Comparison of ENCODE assay signal across 9 cellular contexts in genomic region chr7:129664029-129665012, GRCh38. TPM values are rescaled to one million over a fixed set of nuclear protein-coding genes. Genes with fewer than 3 reads are reported as not detected.
A peak's percentile ranks its signal among the peaks of the same experiment; 100 is the strongest.
DNase-seq lines count a peak whose midpoint lies in the region; ATAC-seq, FAIRE-seq and TF ChIP-seq lines count a peak whose summit lies in the region.
"Had no signal": no experiment of that assay in that cellular context is flagged by ENCODE, and none has a peak within 500 bp of the region (broad histone marks: within the 10 kb centered on the region; RNA-seq: fewer than 3 reads in every experiment).

No MANE protein-coding gene starts in this region.

- H3K27ac Mint-ChIP-seq in GM23338 = peak overlapping the region; percentile 41
- no peak overlapping the region for H3K27ac Mint-ChIP-seq in activated CD4-positive, alpha-beta memory T cell treated with anti-CD3 and anti-CD28 coated beads, Interleukin-2, amount 10 ng/mL, durations not matched to agents 7 days and 5 days
- H3K27ac Mint-ChIP-seq: memory B cell had no signal

- no peaks in the 10 kb centered on the region for H3K27me3 Mint-ChIP-seq in GM23338 (ENCODE audit: insufficient read depth, low read depth, poor library complexity)
- no peaks in the 10 kb centered on the region for H3K27me3 Mint-ChIP-seq in activated CD4-positive, alpha-beta memory T cell treated with anti-CD3 and anti-CD28 coated beads, Interleukin-2, amount 10 ng/mL, durations not matched to agents 7 days and 5 days
- H3K27me3 Mint-ChIP-seq: memory B cell had no signal

- H2AFZ ChIP-seq in GM23338 = no peak overlapping the region
- H2AFZ ChIP-seq in K562 (ENCODE audit: low read depth, low read length) = no peak overlapping the region

- peak; percentile 73 for FAIRE-seq in K562 (lab: Jason Lieb, UNC)

- no peak for DNase-seq in BE2C
- peak; percentile 66 for DNase-seq in GM23338 (ENCODE audit: low spot score)
- DNase-seq in NCI-H226 = peak; percentile 42
- DNase-seq in K562 (ENCODE audit: extremely low read depth in 1 of 4, low spot score in 3 of 4) = peak; percentile 56 to 76 (median 65)
- DNase-seq in left kidney (ENCODE audit: low read depth, low spot score) = peak; percentile 69
- no peak for DNase-seq in activated CD4-positive, alpha-beta memory T cell treated with anti-CD3 and anti-CD28 coated beads, Interleukin-2, amount 10 ng/mL, durations not matched to agents 7 days and 5 days

- H3K9me3 ChIP-seq in BE2C (no peaks in the 10 kb centered on the region), K562 (replicated peaks; ENCODE audit: control insufficient read depth, insufficient read depth, low read depth, low read length) (peaks cover 18% of the 10 kb centered on the region)

- intact Hi-C loops in K562 (cut with micrococcal nuclease) = loop anchor here (1.0 kb wide), 3 partner anchors 161 to 346 kb away; no protein-coding TSS in a partner anchor

- CTCF ChIA-PET in K562 (lab: Yijun Ruan, JAX; ENCODE audit: low intra/inter-chr PET ratio) = interaction anchor here (0.6 to 3.5 kb wide), 6 partner anchors 29 to 1167 kb away, joined by 3 to 82 read pairs (median 12); no protein-coding TSS in a partner anchor
- CTCF ChIA-PET in activated CD4-positive, alpha-beta memory T cell treated with anti-CD3 and anti-CD28 coated beads, Interleukin-2, amount 10 ng/mL, durations not matched to agents 7 days and 5 days (lab: Charles Lee) = interaction anchor here (1.5 to 2.1 kb wide), 3 partner anchors 161 to 347 kb away, joined by 9 to 15 read pairs (median 10); no protein-coding TSS in a partner anchor

- 0 out of 2 replicates have a peak, but pooled peaks cover 5% of the 10 kb centered on the region for H3F3A ChIP-seq in GM23338 (replicated peaks; ENCODE audit: low read depth)

- H3K9me3 Mint-ChIP-seq in GM23338 = peaks cover 47% of the 10 kb centered on the region
- H3K9me3 Mint-ChIP-seq in activated CD4-positive, alpha-beta memory T cell treated with anti-CD3 and anti-CD28 coated beads, Interleukin-2, amount 10 ng/mL, durations not matched to agents 7 days and 5 days = peaks cover 18% of the 10 kb centered on the region

- POLR2A ChIA-PET in K562 (lab: Yijun Ruan, JAX) = interaction anchor here (1.0 kb wide), 1 partner anchor 161 kb away, joined by 3 read pairs; no protein-coding TSS in a partner anchor
- POLR2A ChIA-PET in activated CD4-positive, alpha-beta memory T cell treated with anti-CD3 and anti-CD28 coated beads, Interleukin-2, amount 10 ng/mL, durations not matched to agents 7 days and 5 days (lab: Charles Lee) = no interaction called here

- H3K36me3 ChIP-seq in BE2C (peaks cover 27% of the 10 kb centered on the region), GM23338 (ENCODE audit: insufficient read depth) (peaks cover 35% of the 10 kb centered on the region), K562 (ENCODE audit: control insufficient read depth, insufficient read depth, low read length) (peaks cover 21% of the 10 kb centered on the region; the same call in 2 of the 3 replicates)

- TF ChIP-seq POLR2A in K562 (conservative IDR thresholded peaks at IDR 0.05) = no peak

- TF ChIP-seq EP300 in K562 (IDR thresholded peaks at IDR 0.05; ENCODE audit: low read length) = no peak

- no peaks in the 10 kb centered on the region for H3K27me3 ChIP-seq in BE2C
- H3K27me3 ChIP-seq in GM23338 (ENCODE audit: insufficient read depth) = no peaks in the 10 kb centered on the region
- no peaks in the 10 kb centered on the region for H3K27me3 ChIP-seq in K562 (ENCODE audit: control insufficient read depth in 2 of 2, insufficient read depth in 2 of 2, low read length in 2 of 2)

- H3K4me3 Mint-ChIP-seq in GM23338 = no peak overlapping the region
- H3K4me3 Mint-ChIP-seq in activated CD4-positive, alpha-beta memory T cell treated with anti-CD3 and anti-CD28 coated beads, Interleukin-2, amount 10 ng/mL, durations not matched to agents 7 days and 5 days = no peak overlapping the region
- H3K4me3 Mint-ChIP-seq: memory B cell had no signal

- H3K36me3 Mint-ChIP-seq in GM23338 (ENCODE audit: low read depth) = peaks cover 53% of the 10 kb centered on the region
- peaks cover 38% of the 10 kb centered on the region for H3K36me3 Mint-ChIP-seq in activated CD4-positive, alpha-beta memory T cell treated with anti-CD3 and anti-CD28 coated beads, Interleukin-2, amount 10 ng/mL, durations not matched to agents 7 days and 5 days (ENCODE audit: low read depth)

- peaks cover 13% of the 10 kb centered on the region for H3K4me1 Mint-ChIP-seq in GM23338
- no peaks in the 10 kb centered on the region for H3K4me1 Mint-ChIP-seq in activated CD4-positive, alpha-beta memory T cell treated with anti-CD3 and anti-CD28 coated beads, Interleukin-2, amount 10 ng/mL, durations not matched to agents 7 days and 5 days

- no TSS peak for BruUV-seq in K562 (replicated peaks; lab: Mats Ljungman, UMichigan)

- H3K79me2 ChIP-seq in GM23338 (replicated peaks; ENCODE audit: insufficient read depth) (peaks cover 20% of the 10 kb centered on the region), K562 (ENCODE audit: control insufficient read depth, insufficient read depth, low read length) (no peaks in the 10 kb centered on the region)

- H3K9me1 ChIP-seq in K562 (ENCODE audit: control insufficient read depth, insufficient read depth, low read length) = no peaks in the 10 kb centered on the region

- TF ChIP-seq CTCF in BE2C (IDR thresholded peaks at IDR 0.05; ENCODE audit: low read depth, low read length) (peak; percentile 69), GM23338 (conservative IDR thresholded peaks at IDR 0.05; ENCODE audit: low read depth in 2 of 2) (peak; percentile 65 to 72), K562 (IDR thresholded peaks at IDR 0.05 in 2 of 3, conservative IDR thresholded peaks at IDR 0.05 in 1 of 3; ENCODE audit: insufficient read depth in 2 of 3, low read depth in 1 of 3, low read length in 3 of 3) (peak; percentile 71 to 97 (median 74); a peak in 5 of 6 replicates)

- H3K4me1 ChIP-seq in BE2C (no peaks in the 10 kb centered on the region), GM23338 (ENCODE audit: insufficient read depth) (peaks cover 12% of the 10 kb centered on the region), K562 (replicated peaks in 1 of 2; ENCODE audit: control insufficient read depth in 2 of 2, insufficient read depth in 2 of 2, low read length in 2 of 2) (no peaks in the 10 kb centered on the region)

- H3K27ac ChIP-seq in GM23338 (ENCODE audit: low read depth) (peak overlapping the region; percentile 82), K562 (ENCODE audit: extremely low read depth, low read depth, low read length) (no peak overlapping the region)

- H4K20me1 ChIP-seq in GM23338 (replicated peaks; ENCODE audit: insufficient read depth) (no peaks in the 10 kb centered on the region), K562 (replicated peaks; ENCODE audit: control insufficient read depth, insufficient read depth, low read length) (no peaks in the 10 kb centered on the region)

- H3K9ac ChIP-seq in K562 (ENCODE audit: insufficient read depth in 1 of 2, low read depth in 2 of 2, low read length in 2 of 2) = no peak overlapping the region

- H3K4me2 ChIP-seq in GM23338 (peak overlapping the region; percentile 42), K562 (ENCODE audit: insufficient read depth, low read length) (no peak overlapping the region)

- 69% methylated on average over 4 of the region's 5 CpGs for WGBS in K562 (ENCODE audit: insufficient coverage, low coverage, missing lambda C conversion rate)

- peak; percentile 69 for ATAC-seq in GM23338
- peak; percentile 93 for ATAC-seq in K562
- ATAC-seq in GM21381 (IDR thresholded peaks at IDR 0.05; ENCODE audit: unreplicated experiment) = no peak
- ATAC-seq in HG03571 (IDR thresholded peaks at IDR 0.05; ENCODE audit: unreplicated experiment) = no peak

- H3K4me3 ChIP-seq in BE2C (ENCODE audit: low read depth, low read length) (no peak overlapping the region), GM23338 (no peak overlapping the region), K562 (no peak overlapping the region)

- no peaks in the 10 kb centered on the region for H3K9me2 ChIP-seq in GM23338 (ENCODE audit: insufficient read depth)

- in situ Hi-C loops in K562 (cut with MboI) = loop anchor here (5.0 kb wide), 2 partner anchors 163 to 348 kb away; no protein-coding TSS in a partner anchor

- peak; percentile 98 to 100 for TF ChIP-seq RAD21 in K562 (CRISPR knock-in tag; conservative IDR thresholded peaks at IDR 0.05 in 1 of 2, IDR thresholded peaks at IDR 0.05 in 1 of 2)

TF ChIP-seq in GM23338, 12 proteins besides CTCF, POLR2A, EP300 and RAD21 (continues in another document):
- TF ChIP-seq EZH2phosphoT487 (IDR thresholded peaks at IDR 0.05; ENCODE audit: unreplicated experiment) (no peak), ZNF114 (CRISPR knock-in tag; IDR thresholded peaks at IDR 0.05) (no peak), STAT1 (IDR thresholded peaks at IDR 0.05; ENCODE audit: unreplicated experiment) (no peak)

TF ChIP-seq in K562, 482 proteins besides CTCF, POLR2A, EP300 and RAD21 (continues in another document):
- no peak for TF ChIP-seq SRSF1 (IDR thresholded peaks at IDR 0.05; ENCODE audit: low read depth, low read length)
- peak in 1 of 2 experiments; percentile 78; a peak in 2 of 4 replicates for TF ChIP-seq MAZ (CRISPR knock-in tag; conservative IDR thresholded peaks at IDR 0.05 in 1 of 2, IDR thresholded peaks at IDR 0.05 in 1 of 2)

RNA-seq across cellular contexts. Expression of gene NRF1, which starts 52.8 kb away (rescaled TPM):
- polyA plus RNA-seq in BE2C (2012; ENCODE audit: insufficient read depth, insufficient read length, low read depth) = 19.9 TPM
- 24.6 and 26.7 TPM in 2 replicates for total RNA-seq in GM23338 (2014; rRNA removed; shearing (Covaris generic))
- polyA plus RNA-seq in GM23338 (2016; fragmentation: Nextera tagmentation; extraction: Ambion mirVana) (4.8 and 5.3 TPM in 2 replicates), K562 (2011; rRNA removed) (28.8 and 29.4 TPM in 2 replicates), K562 (2014; fragmentation: Illumina TruSeq; extraction: Trizol) (19.9 and 24.3 TPM in 2 replicates), K562 (2014; fragmentation: Nextera tagmentation; extraction: Ambion mirVana) (1 to 10 TPM; 8.6 to 8.9 TPM), K562 (2014; rRNA removed) (20.8 and 25.0 TPM in 2 replicates)
- 82.6 and 84.4 TPM in 2 replicates for total RNA-seq in K562 (2011; cell fraction: chromatin; rRNA removed; ENCODE audit: low replicate concordance)
- 37.0 and 42.8 TPM in 2 replicates for total RNA-seq in K562 (2011; cell fraction: nucleolus; rRNA removed)
- total RNA-seq in K562 (2011; cell fraction: nucleoplasm; rRNA removed) = 60.8 and 84.7 TPM in 2 replicates
- total RNA-seq in K562 (2014; rRNA removed) (16.2 and 17.5 TPM in 2 replicates), K562 (2014; rRNA removed; fragmentation: Illumina TruSeq; extraction: Trizol) (17.8 and 18.5 TPM in 2 replicates), K562 (2015; rRNA removed; fragmentation: Illumina TruSeq; extraction: Trizol) (17.6 and 20.3 TPM in 2 replicates), K562 (2021) (20.9 and 22.6 TPM in 2 replicates)
- 20.4 and 25.5 TPM in 2 replicates for polyA plus RNA-seq in K562 (2011; cell fraction: cytosol; rRNA removed)
- polyA plus RNA-seq in K562 (2011; cell fraction: nucleus; rRNA removed) = 31.6 and 40.0 TPM in 2 replicates
- polyA plus RNA-seq in K562 (2012) = 13.5 and 18.1 TPM in 2 replicates
- 44.2 and 48.6 TPM in 2 replicates for polyA minus RNA-seq in K562 (2011; rRNA and poly(A)+ RNA removed)
- polyA minus RNA-seq in K562 (2011; cell fraction: cytosol; rRNA and poly(A)+ RNA removed) = 16.7 and 17.8 TPM in 2 replicates
- 24.8 and 35.5 TPM in 2 replicates for polyA minus RNA-seq in K562 (2011; cell fraction: nucleus; rRNA and poly(A)+ RNA removed)
- total RNA-seq in activated CD4-positive, alpha-beta memory T cell treated with anti-CD3 and anti-CD28 coated beads, Interleukin-2, amount 10 ng/mL, durations not matched to agents 7 days and 5 days = 10 to 100 TPM; 21.9 to 24.7 TPM

Comparison
In these comparisons a context has a peak if more than half of its experiments do, and no peak if none do; other contexts are left out.
1. DNase-seq: peak in GM23338 (single experiment), NCI-H226 (single experiment), K562 (4 of 4) and left kidney (single experiment); none in BE2C (single experiment) and activated CD4-positive, alpha-beta memory T cell treated with anti-CD3 and anti-CD28 coated beads, Interleukin-2, amount 10 ng/mL, durations not matched to agents 7 days and 5 days (single experiment).
2. ATAC-seq: peak in GM23338 (single experiment) and K562 (single experiment); none in GM21381 (single experiment) and HG03571 (single experiment).
3. Peak in every context shown above with its lines, with median percentiles within 50 percentile points of each other: CTCF ChIP-seq.